ENCODE assay signal across 30 cellular contexts in genomic region chr7:121202834-121203233, GRCh38.
DNase-seq lines count a peak whose midpoint lies in the region; ATAC-seq and TF ChIP-seq lines count a peak whose summit lies in the region.
"Had no signal": no experiment of that assay in that cellular context is flagged by ENCODE, and none has a peak within 500 bp of the region (broad histone marks: within the 10 kb centered on the region; RNA-seq: fewer than 3 reads in every experiment).

No MANE protein-coding gene starts in this region.

- peak; percentile 49 for DNase-seq in D341Med (ENCODE audit: low spot score)
- no peak for DNase-seq in HFFc6
- no peak for DNase-seq in activated B cell treated with CpG ODN at 0.5 μM for 24 hours
- DNase-seq in psoas muscle, result no peak
- DNase-seq in ureter (ENCODE audit: low spot score), result no peak
- DNase-seq in left cardiac atrium, result no peak
- no peak for DNase-seq in HuH-7 (ENCODE audit: low spot score)
- DNase-seq: activated CD4-positive, alpha-beta memory T cell treated with anti-CD3 and anti-CD28 coated beads for 36 hours; activated CD8-positive, alpha-beta memory T cell treated with anti-CD3 and anti-CD28 coated beads, Interleukin-2, amount 50 U/mL, for 4 hours; Calu3; central memory CD4-positive, alpha-beta T cell; naive thymus-derived CD4-positive, alpha-beta T cell; NCI-H1092 treated with DMSO at 0.1 percent for 48 hours; NCI-H1930; NCI-H526 treated with DMSO at 0.1 percent for 48 hours; occipital lobe; small intestine; stimulated activated CD4-positive, alpha-beta T cell treated with anti-CD3 and anti-CD28 coated beads, Interleukin-1b, Interleukin-23, amount 100 ng/mL, for 48 hours; substantia nigra; upper lobe of left lung had no signal

- H3K27ac Mint-ChIP-seq in HFFc6 (peak overlapping the region; percentile 3; the same call in 1 of the 2 replicates), activated B cell treated with CpG ODN at 0.5 μM for 24 hours (peak overlapping the region; percentile 85)
- H3K27ac Mint-ChIP-seq: activated CD4-positive, alpha-beta memory T cell treated with anti-CD3 and anti-CD28 coated beads for 36 hours; activated naive CD8-positive, alpha-beta T cell; activated T-helper 1 cell treated with anti-CD3 and anti-CD28 coated beads, Interleukin-12 subunit alpha, Interleukin-12 subunit beta, Interleukin-2, Interleukin-4 antibody, amounts not matched to agents 30 ng/mL and 10 ng/mL and 1 ng/mL, durations not matched to agents 14 hours and 24 hours and 36 hours; naive thymus-derived CD4-positive, alpha-beta T cell had no signal

- H3K36me3 ChIP-seq in psoas muscle (ENCODE audit: insufficient read depth in 1 of 2, low read depth in 1 of 2), result no peaks in the 10 kb centered on the region
- H3K36me3 ChIP-seq: esophagus muscularis mucosa, gastroesophageal sphincter, SJSA1, upper lobe of left lung had no signal

- POLR2A ChIA-PET in activated B cell treated with CpG ODN at 0.5 μM for 24 hours (lab: Charles Lee), result no interaction called here

- H3K9me3 ChIP-seq in psoas muscle, result no peaks in the 10 kb centered on the region
- H3K9me3 ChIP-seq: esophagus muscularis mucosa, gastroesophageal sphincter, SJSA1, upper lobe of left lung had no signal

- H3K4me3 Mint-ChIP-seq in HFFc6 (no peak overlapping the region), activated B cell treated with CpG ODN at 0.5 μM for 24 hours (no peak overlapping the region)
- H3K4me3 Mint-ChIP-seq: activated CD4-positive, alpha-beta memory T cell treated with anti-CD3 and anti-CD28 coated beads for 36 hours; activated naive CD8-positive, alpha-beta T cell; activated T-helper 1 cell treated with anti-CD3 and anti-CD28 coated beads, Interleukin-12 subunit alpha, Interleukin-12 subunit beta, Interleukin-2, Interleukin-4 antibody, amounts not matched to agents 30 ng/mL and 10 ng/mL and 1 ng/mL, durations not matched to agents 14 hours and 24 hours and 36 hours; naive thymus-derived CD4-positive, alpha-beta T cell had no signal

- peaks cover 33% of the 10 kb centered on the region for H3K4me1 Mint-ChIP-seq in HFFc6 (ENCODE audit: low read depth)
- H3K4me1 Mint-ChIP-seq in activated B cell treated with CpG ODN at 0.5 μM for 24 hours, result peaks cover 52% of the 10 kb centered on the region
- H3K4me1 Mint-ChIP-seq: naive thymus-derived CD4-positive, alpha-beta T cell had no signal

- H3K9me3 Mint-ChIP-seq in HFFc6, result no peaks in the 10 kb centered on the region
- no peaks in the 10 kb centered on the region for H3K9me3 Mint-ChIP-seq in activated B cell treated with CpG ODN at 0.5 μM for 24 hours
- H3K9me3 Mint-ChIP-seq: activated CD4-positive, alpha-beta memory T cell treated with anti-CD3 and anti-CD28 coated beads for 36 hours; activated T-helper 1 cell treated with anti-CD3 and anti-CD28 coated beads, Interleukin-12 subunit alpha, Interleukin-12 subunit beta, Interleukin-2, Interleukin-4 antibody, amounts not matched to agents 30 ng/mL and 10 ng/mL and 1 ng/mL, durations not matched to agents 14 hours and 24 hours and 36 hours had no signal

- H3K4me3 ChIP-seq in psoas muscle, result no peak overlapping the region
- H3K4me3 ChIP-seq: esophagus muscularis mucosa, gastroesophageal sphincter, GM12878, hepatocyte, SJSA1, upper lobe of left lung had no signal

- H3K27ac ChIP-seq in psoas muscle, result peak overlapping the region; percentile 65
- H3K27ac ChIP-seq: esophagus muscularis mucosa, gastroesophageal sphincter, hepatocyte, HL-60, SJSA1, upper lobe of left lung had no signal

- H3K36me3 Mint-ChIP-seq in HFFc6 (ENCODE audit: low read depth), result peaks cover 21% of the 10 kb centered on the region
- H3K36me3 Mint-ChIP-seq in activated B cell treated with CpG ODN at 0.5 μM for 24 hours (ENCODE audit: low read depth), result peaks cover 3% of the 10 kb centered on the region
- H3K36me3 Mint-ChIP-seq: activated CD4-positive, alpha-beta memory T cell treated with anti-CD3 and anti-CD28 coated beads for 36 hours; activated naive CD8-positive, alpha-beta T cell had no signal

- H3K27me3 ChIP-seq in psoas muscle (ENCODE audit: insufficient read depth in 3 of 3, low read length in 2 of 3), result no peaks in the 10 kb centered on the region
- H3K27me3 ChIP-seq: esophagus muscularis mucosa, gastroesophageal sphincter, hepatocyte, SJSA1, upper lobe of left lung had no signal

- WGBS in psoas muscle, 3 donors, result 42 to 48% (median 44%) methylated on average over 2 of the region's 2 CpGs

- no peaks in the 10 kb centered on the region; the same call in 1 of the 2 replicates for H3K27me3 Mint-ChIP-seq in HFFc6 (ENCODE audit: insufficient read depth)
- no peaks in the 10 kb centered on the region for H3K27me3 Mint-ChIP-seq in activated B cell treated with CpG ODN at 0.5 μM for 24 hours
- H3K27me3 Mint-ChIP-seq: activated CD4-positive, alpha-beta memory T cell treated with anti-CD3 and anti-CD28 coated beads for 36 hours had no signal

- peaks cover 41% of the 10 kb centered on the region for H3K4me1 ChIP-seq in psoas muscle
- H3K4me1 ChIP-seq: SJSA1, upper lobe of left lung had no signal

- intact Hi-C loops in activated B cell treated with CpG ODN at 0.5 μM for 24 hours (cut with micrococcal nuclease), result no loop called here
- intact Hi-C loops in psoas muscle (cut with DNase I), result no loop called here
- intact Hi-C loops in left cardiac atrium (cut with DNase I), result no loop called here

- TF ChIP-seq CTCF in HFFc6 (IDR thresholded peaks at IDR 0.05) (no peak), activated B cell treated with CpG ODN at 0.5 μM for 24 hours (IDR thresholded peaks at IDR 0.05) (no peak), psoas muscle (IDR thresholded peaks at IDR 0.05) (no peak)

- CTCF ChIA-PET in activated B cell treated with CpG ODN at 0.5 μM for 24 hours (lab: Charles Lee), result no interaction called here

- no peak for ATAC-seq in activated B cell treated with CpG ODN at 0.5 μM for 24 hours (ENCODE audit: low read depth)
- ATAC-seq in psoas muscle, result peak; percentile 38 to 48 (median 42)
- no peak for ATAC-seq in GM21390 (IDR thresholded peaks at IDR 0.05; ENCODE audit: unreplicated experiment)
- ATAC-seq in left cardiac atrium, result no peak
- ATAC-seq: gastroesophageal sphincter; GM12878; left lobe of liver; naive thymus-derived CD4-positive, alpha-beta T cell had no signal

Comparison
In these comparisons a context has a peak if more than half of its experiments do, and no peak if none do; other contexts are left out.
1. ATAC-seq: peak in psoas muscle (4 of 4); none in activated B cell treated with CpG ODN at 0.5 μM for 24 hours (single experiment), GM21390 (single experiment) and left cardiac atrium (0 of 2).